In the genomic region with DNA sequence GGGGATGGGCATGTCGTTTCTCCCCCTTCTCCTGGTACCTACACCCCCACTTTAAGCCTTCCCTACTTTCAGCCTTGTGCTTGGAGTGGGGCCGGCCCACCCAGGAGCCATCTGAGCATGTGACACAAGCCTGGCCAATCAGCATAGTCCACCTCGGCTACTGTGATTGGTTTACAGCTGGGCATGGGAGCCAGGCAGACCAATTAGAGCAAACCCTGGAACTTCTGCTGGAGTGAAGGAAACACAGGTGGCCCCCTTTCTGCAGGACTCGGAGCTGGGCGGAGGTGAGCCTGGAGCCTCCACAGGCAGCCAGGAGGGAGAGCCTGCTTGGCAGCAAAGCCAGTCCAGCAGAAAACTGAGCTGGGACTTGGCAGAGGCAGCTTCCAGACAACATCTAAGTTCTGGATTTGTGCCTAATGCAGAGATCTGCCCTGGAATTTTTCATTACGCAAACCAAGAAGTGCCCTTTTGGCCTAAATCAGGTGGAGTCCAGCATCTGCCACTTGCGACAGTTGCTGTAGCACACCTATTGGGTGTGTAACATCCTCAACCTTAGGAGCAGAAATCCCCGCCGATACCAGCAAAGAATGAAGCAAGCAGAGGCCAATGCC, we compare ENCODE assay signal across 9 cellular contexts. TPM values are rescaled to one million over a fixed set of nuclear protein-coding genes. Genes with fewer than 3 reads are reported as not detected.
DNase-seq lines count a peak whose midpoint lies in the region; ATAC-seq and TF ChIP-seq lines count a peak whose summit lies in the region.
"Had no signal": no experiment of that assay in that cellular context is flagged by ENCODE, and none has a peak within 500 bp of the region (broad histone marks: within the 10 kb centered on the region; RNA-seq: fewer than 3 reads in every experiment).

No MANE protein-coding gene starts in this region.

- H3K27ac Mint-ChIP-seq in activated CD8-positive, alpha-beta T cell treated with anti-CD3 and anti-CD28 coated beads for 36 hours, result no peak overlapping the region

- no peak for TF ChIP-seq CTCF in AG10803 (conservative IDR thresholded peaks at IDR 0.05; ENCODE audit: low read length)
- TF ChIP-seq CTCF in choroid plexus epithelial cell (conservative IDR thresholded peaks at IDR 0.05; ENCODE audit: low read depth, low read length), result no peak
- no peak for TF ChIP-seq CTCF in activated CD8-positive, alpha-beta T cell treated with anti-CD3 and anti-CD28 coated beads for 36 hours (IDR thresholded peaks at IDR 0.05)

- CTCF ChIA-PET in activated CD8-positive, alpha-beta T cell treated with anti-CD3 and anti-CD28 coated beads for 36 hours (lab: Charles Lee), result no interaction called here

- intact Hi-C loops in activated CD8-positive, alpha-beta T cell treated with anti-CD3 and anti-CD28 coated beads for 36 hours (cut with micrococcal nuclease), result no loop called here

- H3K4me3 ChIP-seq in AG10803 (ENCODE audit: low read length) (no peak overlapping the region), choroid plexus epithelial cell (ENCODE audit: low read depth, low read length) (no peak overlapping the region)

- DNase-seq in AG10803 (ENCODE audit: low read depth) (peak; percentile 46), NCI-H2171 (lab: John Stamatoyannopoulos, UW) (peak; percentile 23), choroid plexus epithelial cell (ENCODE audit: low read depth) (peak; percentile 44), medulla oblongata (ENCODE audit: extremely low spot score) (peak; percentile 21), activated gamma-delta T cell treated with Interleukin-2 at 50 U/mL for 16 hours (no peak), NCI-H748 (lab: John Stamatoyannopoulos, UW; ENCODE audit: unreplicated experiment) (no peak)
- no peak for DNase-seq in activated CD8-positive, alpha-beta T cell treated with anti-CD3 and anti-CD28 coated beads for 36 hours
- DNase-seq: COR-L47 had no signal

- POLR2A ChIA-PET in activated CD8-positive, alpha-beta T cell treated with anti-CD3 and anti-CD28 coated beads for 36 hours (lab: Charles Lee), result interaction anchor here (0.8 kb wide), 1 partner anchor 30 kb away, joined by 3 read pairs; no protein-coding TSS in a partner anchor

- H3K36me3 Mint-ChIP-seq in activated CD8-positive, alpha-beta T cell treated with anti-CD3 and anti-CD28 coated beads for 36 hours (ENCODE audit: low read depth), result peaks cover 18% of the 10 kb centered on the region

- no peaks in the 10 kb centered on the region for H3K4me1 Mint-ChIP-seq in activated CD8-positive, alpha-beta T cell treated with anti-CD3 and anti-CD28 coated beads for 36 hours (ENCODE audit: low read depth)

- no peaks in the 10 kb centered on the region for H3K9me3 Mint-ChIP-seq in activated CD8-positive, alpha-beta T cell treated with anti-CD3 and anti-CD28 coated beads for 36 hours

- H3K4me3 Mint-ChIP-seq in activated CD8-positive, alpha-beta T cell treated with anti-CD3 and anti-CD28 coated beads for 36 hours, result no peak overlapping the region

- H3K27me3 Mint-ChIP-seq in activated CD8-positive, alpha-beta T cell treated with anti-CD3 and anti-CD28 coated beads for 36 hours, result no peaks in the 10 kb centered on the region

- no peak for ATAC-seq in GM21390 (IDR thresholded peaks at IDR 0.05; ENCODE audit: unreplicated experiment)
- no peak for ATAC-seq in activated CD8-positive, alpha-beta T cell treated with anti-CD3 and anti-CD28 coated beads for 36 hours

RNA-seq across cellular contexts. Expression of a gene that starts 59.5 kb away (rescaled TPM):
- 10 to 100 TPM; 36.2 to 38.1 TPM for total RNA-seq in activated CD8-positive, alpha-beta T cell treated with anti-CD3 and anti-CD28 coated beads for 36 hours

Comparison
In these comparisons a context has a peak if more than half of its experiments do, and no peak if none do; other contexts are left out.
1. DNase-seq: peak in AG10803 (single experiment), NCI-H2171 (single experiment), choroid plexus epithelial cell (single experiment) and medulla oblongata (single experiment); none in activated gamma-delta T cell treated with Interleukin-2 at 50 U/mL for 16 hours (single experiment), NCI-H748 (single experiment) and activated CD8-positive, alpha-beta T cell treated with anti-CD3 and anti-CD28 coated beads for 36 hours (single experiment).